12 cellular contexts compared by ENCODE assay signal in the genomic region with DNA sequence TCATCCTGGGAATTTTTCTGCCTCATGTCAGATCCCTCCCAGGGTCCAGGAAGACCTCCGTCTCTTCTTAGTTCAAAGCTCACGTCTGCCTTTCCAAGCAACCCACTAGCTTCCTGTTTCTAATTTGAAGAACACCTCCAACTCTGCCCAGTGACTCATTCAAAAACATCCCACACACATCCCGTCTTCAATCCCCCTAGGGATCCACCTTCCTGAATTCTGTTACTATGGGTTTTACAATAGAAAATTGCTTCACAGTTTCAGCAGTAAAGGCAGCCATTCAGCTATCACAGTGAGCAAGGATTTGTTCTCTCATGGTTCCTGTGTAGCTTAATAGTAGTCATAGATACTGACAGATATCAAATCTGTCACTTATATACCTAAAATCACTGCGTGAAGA.
DNase-seq lines count a peak whose midpoint lies in the region; ATAC-seq and TF ChIP-seq lines count a peak whose summit lies in the region.
"Had no signal": no experiment of that assay in that cellular context is flagged by ENCODE, and none has a peak within 500 bp of the region (broad histone marks: within the 10 kb centered on the region; RNA-seq: fewer than 3 reads in every experiment).

No MANE protein-coding gene starts in this region.

- no peak overlapping the region for H3K18ac ChIP-seq in mesendoderm (ENCODE audit: low read length)

- no peak overlapping the region for H4K5ac ChIP-seq in mesendoderm (ENCODE audit: low read length)

- peaks cover 6% of the 10 kb centered on the region for H3K27me3 Mint-ChIP-seq in activated naive CD4-positive, alpha-beta T cell treated with anti-CD3 and anti-CD28 coated beads, Interleukin-2, amount 10 ng/mL, durations not matched to agents 7 days and 5 days

- H4K8ac ChIP-seq in mesendoderm (ENCODE audit: low read depth, low read length): no peak overlapping the region

- DNase-seq in AG09309 (ENCODE audit: low read depth): peak; percentile 67
- DNase-seq in brain microvascular endothelial cell: peak; percentile 73
- peak; percentile 53 for DNase-seq in mesendoderm
- DNase-seq in pons (ENCODE audit: low spot score): no peak
- no peak for DNase-seq in activated naive CD4-positive, alpha-beta T cell treated with anti-CD3 and anti-CD28 coated beads, Interleukin-2, amount 10 ng/mL, durations not matched to agents 7 days and 5 days
- DNase-seq in NCI-H510A treated with DMSO at 0.1 percent for 48 hours (lab: John Stamatoyannopoulos, UW): no peak
- DNase-seq: activated CD4-positive, alpha-beta T cell treated with anti-CD3 and anti-CD28 coated beads for 4 hours; activated naive CD8-positive, alpha-beta T cell treated with anti-CD3 and anti-CD28 coated beads, Interleukin-2, amount 50 U/mL, for 24 hours; NCI-H1092 had no signal

- no CpG with 5 or more reads among the region's 4 CpGs for WGBS in mesendoderm (ENCODE audit: extremely low coverage, insufficient coverage, low lambda C conversion rate)

- H3K9me3 Mint-ChIP-seq in activated naive CD4-positive, alpha-beta T cell treated with anti-CD3 and anti-CD28 coated beads, Interleukin-2, amount 10 ng/mL, durations not matched to agents 7 days and 5 days: no peaks in the 10 kb centered on the region
- H3K9me3 Mint-ChIP-seq: activated naive CD8-positive, alpha-beta T cell treated with anti-CD3 and anti-CD28 coated beads, Interleukin-2, amount 50 U/mL, for 24 hours had no signal

- no peak overlapping the region for H2BK5ac ChIP-seq in mesendoderm (ENCODE audit: low read length)

- H3K4me3 ChIP-seq in AG09309 (ENCODE audit: control insufficient read depth, low read depth, low read length) (no peak overlapping the region), brain microvascular endothelial cell (ENCODE audit: low read depth, low read length) (no peak overlapping the region), mesendoderm (ENCODE audit: low read length) (no peak overlapping the region)

- no peak overlapping the region for H2AK5ac ChIP-seq in mesendoderm (ENCODE audit: low read length)

- no peaks in the 10 kb centered on the region for H3K36me3 ChIP-seq in brain microvascular endothelial cell (replicated peaks)
- H3K36me3 ChIP-seq in mesendoderm (ENCODE audit: control insufficient read depth, insufficient read depth, low read length): no peaks in the 10 kb centered on the region

- H3K4me2 ChIP-seq in mesendoderm (ENCODE audit: low read length): no peak overlapping the region

- no peak overlapping the region for H3K27ac Mint-ChIP-seq in activated naive CD4-positive, alpha-beta T cell treated with anti-CD3 and anti-CD28 coated beads, Interleukin-2, amount 10 ng/mL, durations not matched to agents 7 days and 5 days
- H3K27ac Mint-ChIP-seq: activated naive CD8-positive, alpha-beta T cell treated with anti-CD3 and anti-CD28 coated beads, Interleukin-2, amount 50 U/mL, for 24 hours had no signal

- H3K79me2 ChIP-seq in mesendoderm (ENCODE audit: control insufficient read depth, insufficient read depth, low read length): no peaks in the 10 kb centered on the region
- H3K79me2 ChIP-seq: parathyroid adenoma had no signal

- H3K4me1 Mint-ChIP-seq in activated naive CD4-positive, alpha-beta T cell treated with anti-CD3 and anti-CD28 coated beads, Interleukin-2, amount 10 ng/mL, durations not matched to agents 7 days and 5 days: peaks cover 7% of the 10 kb centered on the region

- CTCF ChIA-PET in activated naive CD4-positive, alpha-beta T cell treated with anti-CD3 and anti-CD28 coated beads, Interleukin-2, amount 10 ng/mL, durations not matched to agents 7 days and 5 days (lab: Charles Lee): interaction anchor here (0.6 kb wide), 1 partner anchor 102 kb away, joined by 3 read pairs; no protein-coding TSS in a partner anchor

- TF ChIP-seq CTCF in AG09309 (IDR thresholded peaks at IDR 0.05; ENCODE audit: control insufficient read depth, insufficient read depth, low read depth, low read length, missing control alignments) (no peak), brain microvascular endothelial cell (IDR thresholded peaks at IDR 0.05; ENCODE audit: low read depth, low read length, missing control alignments) (no peak)

- H3K27me3 ChIP-seq in brain microvascular endothelial cell (replicated peaks) (no peaks in the 10 kb centered on the region), mesendoderm (ENCODE audit: insufficient read depth, low read length, poor library complexity) (no peaks in the 10 kb centered on the region)

- no peaks in the 10 kb centered on the region for H3K79me1 ChIP-seq in mesendoderm (ENCODE audit: low read length)

- no peaks in the 10 kb centered on the region for H3K36me3 Mint-ChIP-seq in activated naive CD4-positive, alpha-beta T cell treated with anti-CD3 and anti-CD28 coated beads, Interleukin-2, amount 10 ng/mL, durations not matched to agents 7 days and 5 days

- no peak overlapping the region for H3K9ac ChIP-seq in mesendoderm (ENCODE audit: low read length)
- H3K9ac ChIP-seq: parathyroid adenoma had no signal

- H3K56ac ChIP-seq in mesendoderm (ENCODE audit: low read length): no peak overlapping the region

- no peak overlapping the region for H3K23ac ChIP-seq in mesendoderm (ENCODE audit: low read length)

- H3K4me1 ChIP-seq in mesendoderm (ENCODE audit: control insufficient read depth, low read depth, low read length): no peaks in the 10 kb centered on the region

- peak overlapping the region; percentile 54 for H2BK120ac ChIP-seq in mesendoderm (ENCODE audit: low read depth, low read length)

- in situ Hi-C loops in brain microvascular endothelial cell (cut with HindIII; ENCODE audit: low pct_ligation_motif_present, low sequenced_read_pairs): no loop called here

- H3K4me3 Mint-ChIP-seq in activated naive CD4-positive, alpha-beta T cell treated with anti-CD3 and anti-CD28 coated beads, Interleukin-2, amount 10 ng/mL, durations not matched to agents 7 days and 5 days: no peak overlapping the region
- H3K4me3 Mint-ChIP-seq: activated naive CD8-positive, alpha-beta T cell treated with anti-CD3 and anti-CD28 coated beads, Interleukin-2, amount 50 U/mL, for 24 hours had no signal

- no peak overlapping the region for H2BK15ac ChIP-seq in mesendoderm (replicated peaks; ENCODE audit: low read depth)

- H3K27ac ChIP-seq in brain microvascular endothelial cell (no peak overlapping the region), mesendoderm (ENCODE audit: low read depth, low read length) (no peak overlapping the region)
- H3K27ac ChIP-seq: parathyroid adenoma had no signal

- ATAC-seq in HG03442 (IDR thresholded peaks at IDR 0.05; ENCODE audit: unreplicated experiment) (peak; percentile 41), HG03469 (IDR thresholded peaks at IDR 0.05; ENCODE audit: unreplicated experiment) (no peak)
- ATAC-seq: activated naive CD8-positive, alpha-beta T cell treated with anti-CD3 and anti-CD28 coated beads, Interleukin-2, amount 50 U/mL, for 24 hours had no signal

- no peak overlapping the region for H3K4ac ChIP-seq in mesendoderm (ENCODE audit: low read depth, low read length)

Comparison
In these comparisons a context has a peak if more than half of its experiments do, and no peak if none do; other contexts are left out.
1. DNase-seq: peak in AG09309 (single experiment), brain microvascular endothelial cell (single experiment) and mesendoderm (single experiment); none in pons (single experiment), activated naive CD4-positive, alpha-beta T cell treated with anti-CD3 and anti-CD28 coated beads, Interleukin-2, amount 10 ng/mL, durations not matched to agents 7 days and 5 days (single experiment) and NCI-H510A treated with DMSO at 0.1 percent for 48 hours (single experiment).